ENCODE assay signal across 12 cellular contexts in genomic region chr11:73001615-73002014, GRCh38.
DNase-seq lines count a peak whose midpoint lies in the region; ATAC-seq and TF ChIP-seq lines count a peak whose summit lies in the region.
"Had no signal": no experiment of that assay in that cellular context is flagged by ENCODE, and none has a peak within 500 bp of the region (broad histone marks: within the 10 kb centered on the region; RNA-seq: fewer than 3 reads in every experiment).

No MANE protein-coding gene starts in this region.

- no peak overlapping the region for H3K27ac Mint-ChIP-seq in Calu3 (ENCODE audit: unreplicated experiment)
- H3K27ac Mint-ChIP-seq: activated naive CD4-positive, alpha-beta T cell treated with anti-CD3 and anti-CD28 coated beads, Interleukin-2, amount 10 ng/mL, durations not matched to agents 7 days and 5 days; CD14-positive monocyte had no signal

- no peak overlapping the region for H3K23ac ChIP-seq in mesendoderm (ENCODE audit: low read length)

- no peak overlapping the region for H2BK5ac ChIP-seq in mesendoderm (ENCODE audit: low read length)

- H3K36me3 ChIP-seq in ascending aorta (no peaks in the 10 kb centered on the region), mesendoderm (ENCODE audit: control insufficient read depth, insufficient read depth, low read length) (no peaks in the 10 kb centered on the region)

- H3K4me3 ChIP-seq in ascending aorta, result no peak overlapping the region
- H3K4me3 ChIP-seq in mesendoderm (ENCODE audit: low read length), result no peak overlapping the region

- no peaks in the 10 kb centered on the region for H3K9me3 Mint-ChIP-seq in Calu3 (ENCODE audit: low read depth, unreplicated experiment)
- H3K9me3 Mint-ChIP-seq: activated naive CD4-positive, alpha-beta T cell treated with anti-CD3 and anti-CD28 coated beads, Interleukin-2, amount 10 ng/mL, durations not matched to agents 7 days and 5 days; CD14-positive monocyte had no signal

- H3K27me3 Mint-ChIP-seq in Calu3 (ENCODE audit: unreplicated experiment), result no peaks in the 10 kb centered on the region
- H3K27me3 Mint-ChIP-seq: activated naive CD4-positive, alpha-beta T cell treated with anti-CD3 and anti-CD28 coated beads, Interleukin-2, amount 10 ng/mL, durations not matched to agents 7 days and 5 days had no signal

- no peak for ATAC-seq in stimulated activated naive CD8-positive, alpha-beta T cell treated with anti-CD3 and anti-CD28 coated beads, Interleukin-15, Interleukin-2, amounts not matched to agents 100 U/mL and 50 U/mL, for 24 hours
- ATAC-seq: esophagus mucosa had no signal

- no peak overlapping the region for H3K27ac ChIP-seq in ascending aorta
- H3K27ac ChIP-seq in mesendoderm (ENCODE audit: low read depth, low read length), result no peak overlapping the region

- no peaks in the 10 kb centered on the region for H3K9me3 ChIP-seq in ascending aorta

- no peaks in the 10 kb centered on the region for H3K79me2 ChIP-seq in mesendoderm (ENCODE audit: control insufficient read depth, insufficient read depth, low read length)

- no peak overlapping the region for H3K18ac ChIP-seq in mesendoderm (ENCODE audit: low read length)

- no peak overlapping the region for H4K8ac ChIP-seq in mesendoderm (ENCODE audit: low read depth, low read length)

- no TSS peak for BruUV-seq in Calu3 (replicated peaks; lab: Mats Ljungman, UMichigan)

- TF ChIP-seq CTCF in Calu3 (IDR thresholded peaks at IDR 0.05; ENCODE audit: unreplicated experiment), result no peak
- no peak for TF ChIP-seq CTCF in ascending aorta (IDR thresholded peaks at IDR 0.05)

- peaks cover 0 to 4% of the 10 kb centered on the region in 2 donors for H3K4me1 ChIP-seq in ascending aorta
- no peaks in the 10 kb centered on the region for H3K4me1 ChIP-seq in mesendoderm (ENCODE audit: control insufficient read depth, low read depth, low read length)

- no peak overlapping the region for H2BK120ac ChIP-seq in mesendoderm (ENCODE audit: low read depth, low read length)

- no peak overlapping the region for H2BK15ac ChIP-seq in mesendoderm (replicated peaks; ENCODE audit: low read depth)

- CTCF ChIA-PET in Calu3 (lab: Charles Lee), result no interaction called here

- H3K9ac ChIP-seq in mesendoderm (ENCODE audit: low read length), result no peak overlapping the region

- no peak overlapping the region for H4K5ac ChIP-seq in mesendoderm (ENCODE audit: low read length)

- H3K4me1 Mint-ChIP-seq in Calu3 (ENCODE audit: low read depth, unreplicated experiment), result peaks cover 23% of the 10 kb centered on the region
- H3K4me1 Mint-ChIP-seq: activated naive CD4-positive, alpha-beta T cell treated with anti-CD3 and anti-CD28 coated beads, Interleukin-2, amount 10 ng/mL, durations not matched to agents 7 days and 5 days had no signal

- H3K79me1 ChIP-seq in mesendoderm (ENCODE audit: low read length), result no peaks in the 10 kb centered on the region

- H3K4ac ChIP-seq in mesendoderm (ENCODE audit: low read depth, low read length), result no peak overlapping the region

- no peak overlapping the region for H3K56ac ChIP-seq in mesendoderm (ENCODE audit: low read length)

- H2AK5ac ChIP-seq in mesendoderm (ENCODE audit: low read length), result no peak overlapping the region

- no peak overlapping the region for H3K4me3 Mint-ChIP-seq in Calu3 (ENCODE audit: low read depth, unreplicated experiment)
- H3K4me3 Mint-ChIP-seq: activated naive CD4-positive, alpha-beta T cell treated with anti-CD3 and anti-CD28 coated beads, Interleukin-2, amount 10 ng/mL, durations not matched to agents 7 days and 5 days; CD14-positive monocyte had no signal

- intact Hi-C loops in Calu3 (cut with micrococcal nuclease; ENCODE audit: unreplicated experiment), result no loop called here
- intact Hi-C loops in ascending aorta (cut with DNase I), result no loop called here

- 100% methylated on average over 1 of the region's 4 CpGs for WGBS in mesendoderm (ENCODE audit: extremely low coverage, insufficient coverage, low lambda C conversion rate)

- DNase-seq in Calu3 (peak; percentile 30), NCI-H1417 treated with DMSO at 0.1 percent for 48 hours (lab: John Stamatoyannopoulos, UW) (peak; percentile 54), SHP77 treated with DMSO at 0.1 percent for 48 hours (lab: John Stamatoyannopoulos, UW) (peak; percentile 35), kidney glomerular epithelial cell (lab: John Stamatoyannopoulos, UW) (peak; percentile 18), ascending aorta (ENCODE audit: low spot score in 2 of 2) (no peak), mesendoderm (no peak)
- DNase-seq in activated CD4-positive, alpha-beta T cell treated with anti-CD3 and anti-CD28 coated beads, Interleukin-2, amount 50 U/mL, for 4 hours, result no peak
- no peak for DNase-seq in stimulated activated naive CD8-positive, alpha-beta T cell treated with anti-CD3 and anti-CD28 coated beads, Interleukin-15, Interleukin-2, amounts not matched to agents 100 U/mL and 50 U/mL, for 24 hours
- DNase-seq: activated naive CD4-positive, alpha-beta T cell treated with anti-CD3 and anti-CD28 coated beads, Interleukin-2, amount 10 ng/mL, durations not matched to agents 7 days and 5 days; cerebellar nuclear complex had no signal

- no peak overlapping the region for H3K4me2 ChIP-seq in mesendoderm (ENCODE audit: low read length)

- H3K36me3 Mint-ChIP-seq in Calu3 (ENCODE audit: insufficient read depth, unreplicated experiment), result no peaks in the 10 kb centered on the region

- H3K27me3 ChIP-seq in ascending aorta (no peaks in the 10 kb centered on the region), mesendoderm (ENCODE audit: insufficient read depth, low read length, poor library complexity) (no peaks in the 10 kb centered on the region)

Comparison
In these comparisons a context has a peak if more than half of its experiments do, and no peak if none do; other contexts are left out.
1. DNase-seq: peak in Calu3 (single experiment), NCI-H1417 treated with DMSO at 0.1 percent for 48 hours (single experiment), SHP77 treated with DMSO at 0.1 percent for 48 hours (single experiment) and kidney glomerular epithelial cell (single experiment); none in activated CD4-positive, alpha-beta T cell treated with anti-CD3 and anti-CD28 coated beads, Interleukin-2, amount 50 U/mL, for 4 hours (0 of 2), stimulated activated naive CD8-positive, alpha-beta T cell treated with anti-CD3 and anti-CD28 coated beads, Interleukin-15, Interleukin-2, amounts not matched to agents 100 U/mL and 50 U/mL, for 24 hours (single experiment), ascending aorta (0 of 2) and mesendoderm (single experiment).